8 cellular contexts compared by ENCODE assay signal in the genomic region with DNA sequence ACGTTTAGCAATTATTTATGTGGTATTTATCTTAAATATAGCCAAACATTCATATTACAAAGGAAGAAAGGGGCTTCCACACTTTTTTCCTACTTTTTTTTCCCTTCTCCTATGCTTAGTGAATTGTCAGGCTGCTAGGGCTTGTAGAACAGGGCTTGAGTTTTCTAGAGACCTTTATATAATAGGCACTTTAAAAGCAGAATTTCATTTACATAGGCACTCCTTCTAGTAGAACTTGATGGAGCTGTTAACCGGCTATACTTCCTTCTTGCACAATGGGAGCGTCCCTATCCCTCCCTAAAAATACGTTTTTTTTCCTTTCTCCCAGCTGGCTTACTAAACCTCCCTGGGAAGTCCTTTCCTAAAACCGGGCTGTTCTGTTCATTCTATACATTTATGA. TPM values are rescaled to one million over a fixed set of nuclear protein-coding genes. Genes with fewer than 3 reads are reported as not detected.
DNase-seq lines count a peak whose midpoint lies in the region; ATAC-seq, FAIRE-seq and TF ChIP-seq lines count a peak whose summit lies in the region.

No MANE protein-coding gene starts in this region.

- no peak overlapping the region for H3K4ac ChIP-seq in mesendoderm (ENCODE audit: low read depth, low read length)

- H4K8ac ChIP-seq in mesendoderm (ENCODE audit: low read depth, low read length): no peak overlapping the region

- H4K20me1 ChIP-seq in K562 (replicated peaks; ENCODE audit: control insufficient read depth, insufficient read depth, low read length): no peaks in the 10 kb centered on the region

- no peak overlapping the region for H3K23ac ChIP-seq in mesendoderm (ENCODE audit: low read length)

- TF ChIP-seq CTCF in K562 (IDR thresholded peaks at IDR 0.05 in 2 of 3, conservative IDR thresholded peaks at IDR 0.05 in 1 of 3; ENCODE audit: insufficient read depth in 2 of 3, low read depth in 1 of 3, low read length in 3 of 3): no peak

- no peak for TF ChIP-seq RAD21 in K562 (CRISPR knock-in tag; conservative IDR thresholded peaks at IDR 0.05 in 1 of 2, IDR thresholded peaks at IDR 0.05 in 1 of 2)

- H2AFZ ChIP-seq in ACC112 (ENCODE audit: low read length, unreplicated experiment) (no peak overlapping the region), K562 (ENCODE audit: low read depth, low read length) (no peak overlapping the region)

- H2BK15ac ChIP-seq in mesendoderm (replicated peaks; ENCODE audit: low read depth): no peak overlapping the region

- H3K36me3 ChIP-seq in ACC112 (ENCODE audit: insufficient read depth, low read length) (peaks cover 18% of the 10 kb centered on the region), HUES48 (ENCODE audit: control insufficient read depth, insufficient read depth, low read length) (peaks cover 42% of the 10 kb centered on the region), K562 (ENCODE audit: control insufficient read depth, insufficient read depth, low read length) (peaks cover 39% of the 10 kb centered on the region), mesendoderm (ENCODE audit: control insufficient read depth, insufficient read depth, low read length) (no peaks in the 10 kb centered on the region)

- H3K18ac ChIP-seq in mesendoderm (ENCODE audit: low read length): no peak overlapping the region

- no peak for TF ChIP-seq POLR2A in K562 (conservative IDR thresholded peaks at IDR 0.05)

- in situ Hi-C loops in K562 (cut with MboI): loop anchor here (25.0 kb wide), 1 partner anchor 414 kb away; no protein-coding TSS in a partner anchor

- TF ChIP-seq EP300 in K562 (IDR thresholded peaks at IDR 0.05; ENCODE audit: low read length): no peak

- H4K5ac ChIP-seq in mesendoderm (ENCODE audit: low read length): no peak overlapping the region

- H2AK5ac ChIP-seq in mesendoderm (ENCODE audit: low read length): no peak overlapping the region

- H3K79me1 ChIP-seq in mesendoderm (ENCODE audit: low read length): peaks cover 2% of the 10 kb centered on the region

- H3K27me3 ChIP-seq in ACC112 (ENCODE audit: insufficient read depth, low read length) (no peaks in the 10 kb centered on the region), HUES48 (ENCODE audit: control insufficient read depth, insufficient read depth, low read length) (peaks cover 7% of the 10 kb centered on the region), K562 (ENCODE audit: control insufficient read depth in 2 of 2, insufficient read depth in 2 of 2, low read length in 2 of 2) (no peaks in the 10 kb centered on the region), mesendoderm (ENCODE audit: insufficient read depth, low read length, poor library complexity) (no peaks in the 10 kb centered on the region)

- H3K27ac ChIP-seq in ACC112 (ENCODE audit: low read depth, low read length) (peak overlapping the region; percentile 78), HUES48 (ENCODE audit: low read depth, low read length) (peak overlapping the region; percentile 99), K562 (ENCODE audit: extremely low read depth, low read depth, low read length) (peak overlapping the region; percentile 98; the same call in 2 of the 3 replicates), mesendoderm (ENCODE audit: low read depth, low read length) (no peak overlapping the region)

- intact Hi-C loops in K562 (cut with micrococcal nuclease): loop anchor here (1.0 to 10.0 kb wide), 2 partner anchors 84 to 617 kb away; no protein-coding TSS in a partner anchor
- intact Hi-C loops in sciatic nerve (cut with DNase I): no loop called here

- H3K9ac ChIP-seq in HUES48 (ENCODE audit: low read depth, low read length): peak overlapping the region; percentile 94
- H3K9ac ChIP-seq in K562 (ENCODE audit: insufficient read depth in 1 of 2, low read depth in 2 of 2, low read length in 2 of 2): peak overlapping the region; percentile 14 to 95; a peak in 3 of 4 replicates
- H3K9ac ChIP-seq in mesendoderm (ENCODE audit: low read length): peak overlapping the region; percentile 90

- H3K9me3 ChIP-seq in HUES48 (ENCODE audit: control insufficient read depth, insufficient read depth, low read length) (no peaks in the 10 kb centered on the region), K562 (replicated peaks; ENCODE audit: control insufficient read depth, insufficient read depth, low read depth, low read length) (no peaks in the 10 kb centered on the region)

- peak; percentile 55 for FAIRE-seq in K562 (lab: Jason Lieb, UNC)

- no TSS peak for BruUV-seq in K562 (replicated peaks; lab: Mats Ljungman, UMichigan)

- H3K4me3 ChIP-seq in ACC112 (ENCODE audit: low read depth, low read length) (peak overlapping the region; percentile 77), HUES48 (ENCODE audit: low read depth, low read length) (peak overlapping the region; percentile 98), K562 (peak overlapping the region; percentile 87), mesendoderm (ENCODE audit: low read length) (peak overlapping the region; percentile 44)

- H3K4me1 ChIP-seq in ACC112 (ENCODE audit: control insufficient read depth, insufficient read depth, low read length, unreplicated experiment) (peaks cover 26% of the 10 kb centered on the region), HUES48 (ENCODE audit: control insufficient read depth, insufficient read depth, low read length) (peaks cover 35% of the 10 kb centered on the region), K562 (replicated peaks in 1 of 2; ENCODE audit: control insufficient read depth in 2 of 2, insufficient read depth in 2 of 2, low read length in 2 of 2) (peaks cover 5 to 7% of the 10 kb centered on the region in 2 experiments; a peak in 4 of 5 replicates), mesendoderm (ENCODE audit: control insufficient read depth, low read depth, low read length) (no peaks in the 10 kb centered on the region)

- peak overlapping the region; percentile 71 for H3K4me2 ChIP-seq in K562 (ENCODE audit: insufficient read depth, low read length)
- peak overlapping the region; percentile 69 for H3K4me2 ChIP-seq in mesendoderm (ENCODE audit: low read length)

- H2BK5ac ChIP-seq in mesendoderm (ENCODE audit: low read length): no peak overlapping the region

- CTCF ChIA-PET in K562 (lab: Yijun Ruan, JAX; ENCODE audit: low intra/inter-chr PET ratio): interaction anchor here (0.6 kb wide), 1 partner anchor 10 kb away, joined by 3 read pairs; no protein-coding TSS in a partner anchor

- H3K79me2 ChIP-seq in ACC112 (ENCODE audit: control insufficient read depth, insufficient read depth, low read length, unreplicated experiment) (peaks cover 35% of the 10 kb centered on the region), K562 (ENCODE audit: control insufficient read depth, insufficient read depth, low read length) (peaks cover 45% of the 10 kb centered on the region), mesendoderm (ENCODE audit: control insufficient read depth, insufficient read depth, low read length) (peaks cover 20% of the 10 kb centered on the region)

- H2BK120ac ChIP-seq in mesendoderm (ENCODE audit: low read depth, low read length): no peak overlapping the region

- DNase-seq in K562 (ENCODE audit: extremely low read depth in 1 of 4, low spot score in 3 of 4) (no peak), mesendoderm (peak; percentile 25), sciatic nerve (ENCODE audit: low spot score) (no peak), NCI-H2029 treated with DMSO at 0.1 percent for 48 hours (lab: John Stamatoyannopoulos, UW) (no peak), RPMI8226 (no peak)
- no peak for DNase-seq in stimulated activated naive CD4-positive, alpha-beta T cell treated with Interleukin-2 at 50 U/mL for 16 hours (lab: John Stamatoyannopoulos, UW)

- POLR2A ChIA-PET in K562 (lab: Yijun Ruan, JAX): interaction anchor here (0.6 to 3.4 kb wide), 20 partner anchors 9 to 688 kb away, joined by 3 to 27 read pairs (median 3); a partner anchor contains a TSS

- no peaks in the 10 kb centered on the region for H3K9me1 ChIP-seq in K562 (ENCODE audit: control insufficient read depth, insufficient read depth, low read length)

- no peak for ATAC-seq in K562
- no peak for ATAC-seq in sciatic nerve

- 3% methylated on average over 5 of the region's 5 CpGs for WGBS in K562 (ENCODE audit: insufficient coverage, low coverage, missing lambda C conversion rate)
- no CpG with 5 or more reads among the region's 5 CpGs for WGBS in mesendoderm (ENCODE audit: extremely low coverage, insufficient coverage, low lambda C conversion rate)

- H3K56ac ChIP-seq in mesendoderm (ENCODE audit: low read length): peak overlapping the region; percentile 94

RNA-seq across cellular contexts. Expression of a gene that starts 1.1 kb away (rescaled TPM):
- 20.6 and 28.9 TPM in 2 replicates for total RNA-seq in K562 (2011; cell fraction: chromatin; rRNA removed; ENCODE audit: low replicate concordance)
- total RNA-seq in K562 (2011; cell fraction: nucleolus; rRNA removed): 13.7 and 14.3 TPM in 2 replicates
- 17.2 and 18.9 TPM in 2 replicates for total RNA-seq in K562 (2011; cell fraction: nucleoplasm; rRNA removed)
- 12.0 and 12.1 TPM in 2 replicates for total RNA-seq in K562 (2014; rRNA removed)
- total RNA-seq in K562 (2014; rRNA removed; fragmentation: Illumina TruSeq; extraction: Trizol): 17.5 and 27.1 TPM in 2 replicates
- total RNA-seq in K562 (2015; rRNA removed; fragmentation: Illumina TruSeq; extraction: Trizol): 16.3 and 16.7 TPM in 2 replicates
- 15.6 and 17.0 TPM in 2 replicates for total RNA-seq in K562 (2021)
- polyA plus RNA-seq in K562 (2011; rRNA removed): 26.5 and 30.6 TPM in 2 replicates
- polyA plus RNA-seq in K562 (2011; cell fraction: cytosol; rRNA removed): 5.9 and 12.8 TPM in 2 replicates
- 14.2 and 18.3 TPM in 2 replicates for polyA plus RNA-seq in K562 (2011; cell fraction: nucleus; rRNA removed)
- polyA plus RNA-seq in K562 (2012): 11.4 and 14.9 TPM in 2 replicates
- polyA plus RNA-seq in K562 (2014; fragmentation: Illumina TruSeq; extraction: Trizol): 18.3 and 19.3 TPM in 2 replicates
- polyA plus RNA-seq in K562 (2014; fragmentation: Nextera tagmentation; extraction: Ambion mirVana): 10 to 100 TPM; 19.9 to 24.8 TPM
- 15.8 and 17.8 TPM in 2 replicates for polyA plus RNA-seq in K562 (2014; rRNA removed)
- 22.3 and 24.0 TPM in 2 replicates for polyA minus RNA-seq in K562 (2011; rRNA and poly(A)+ RNA removed)
- polyA minus RNA-seq in K562 (2011; cell fraction: cytosol; rRNA and poly(A)+ RNA removed): 6.1 and 7.3 TPM in 2 replicates
- 2.8 and 5.6 TPM in 2 replicates for polyA minus RNA-seq in K562 (2011; cell fraction: nucleus; rRNA and poly(A)+ RNA removed)
- polyA plus RNA-seq in mesendoderm (2013, experiment 1 of 2): 17.3 TPM
- polyA plus RNA-seq in mesendoderm (2013, experiment 2 of 2): 17.3 TPM
- 25.1 TPM for total RNA-seq in sciatic nerve

RNA-seq across cellular contexts. Expression of a gene that starts 17.3 kb away (rescaled TPM):
- total RNA-seq in K562 (2011; cell fraction: chromatin; rRNA removed; ENCODE audit: low replicate concordance): 1.4 and 2.8 TPM in 2 replicates
- total RNA-seq in K562 (2011; cell fraction: nucleolus; rRNA removed): 0.67 and 1.6 TPM in 2 replicates
- total RNA-seq in K562 (2011; cell fraction: nucleoplasm; rRNA removed): 1.8 and 2.3 TPM in 2 replicates
- 0.41 and 0.69 TPM in 2 replicates for total RNA-seq in K562 (2014; rRNA removed)
- total RNA-seq in K562 (2014; rRNA removed; fragmentation: Illumina TruSeq; extraction: Trizol): 0.80 and 1.1 TPM in 2 replicates
- 0.72 and 0.87 TPM in 2 replicates for total RNA-seq in K562 (2015; rRNA removed; fragmentation: Illumina TruSeq; extraction: Trizol)
- total RNA-seq in K562 (2021): 0.13 and 0.53 TPM in 2 replicates
- 0.84 and 1.1 TPM in 2 replicates for polyA plus RNA-seq in K562 (2011; rRNA removed)
- 0.28 and 0.45 TPM in 2 replicates for polyA plus RNA-seq in K562 (2011; cell fraction: cytosol; rRNA removed)
- 0.38 and 0.80 TPM in 2 replicates for polyA plus RNA-seq in K562 (2011; cell fraction: nucleus; rRNA removed)
- polyA plus RNA-seq in K562 (2012): 0.16 and 0.25 TPM in 2 replicates
- 0.78 and 0.83 TPM in 2 replicates for polyA plus RNA-seq in K562 (2014; fragmentation: Illumina TruSeq; extraction: Trizol)
- under 1 TPM; 0.36 to 0.39 TPM for polyA plus RNA-seq in K562 (2014; fragmentation: Nextera tagmentation; extraction: Ambion mirVana)
- 0.46 and 0.50 TPM in 2 replicates for polyA plus RNA-seq in K562 (2014; rRNA removed)
- polyA minus RNA-seq in K562 (2011; rRNA and poly(A)+ RNA removed): 3.2 and 4.0 TPM in 2 replicates
- polyA minus RNA-seq in K562 (2011; cell fraction: cytosol; rRNA and poly(A)+ RNA removed): 0.76 and 1.5 TPM in 2 replicates
- polyA minus RNA-seq in K562 (2011; cell fraction: nucleus; rRNA and poly(A)+ RNA removed): 0.54 and 1.3 TPM in 2 replicates
- 1.2 TPM for polyA plus RNA-seq in mesendoderm (2013, experiment 1 of 2)
- 1.0 TPM for polyA plus RNA-seq in mesendoderm (2013, experiment 2 of 2)
- 0.45 TPM for total RNA-seq in sciatic nerve

Comparison
In these comparisons a context has a peak if more than half of its experiments do, and no peak if none do; other contexts are left out.
1. H3K4me3 ChIP-seq: peak in every context shown above with its lines; median percentile 98 in HUES48; 87 in K562; 77 in ACC112; 44 in mesendoderm.